Comparison of ENCODE assay signal across 29 cellular contexts in genomic region chr17:50429793-50430192, GRCh38. TPM values are rescaled to one million over a fixed set of nuclear protein-coding genes. Genes with fewer than 3 reads are reported as not detected.
DNase-seq lines count a peak whose midpoint lies in the region; ATAC-seq, FAIRE-seq and TF ChIP-seq lines count a peak whose summit lies in the region.
"Had no signal": no experiment of that assay in that cellular context is flagged by ENCODE, and none has a peak within 500 bp of the region (broad histone marks: within the 10 kb centered on the region; RNA-seq: fewer than 3 reads in every experiment).

No MANE protein-coding gene starts in this region.

- H3K36me3 ChIP-seq in kidney (ENCODE audit: control insufficient read depth in 1 of 2, insufficient read depth in 2 of 2, low read length in 2 of 2) (peaks cover 0 to 5% of the 10 kb centered on the region in 2 donors), gastrocnemius medialis (no peaks in the 10 kb centered on the region)
- H3K36me3 ChIP-seq: brain microvascular endothelial cell, neutrophil had no signal

- TF ChIP-seq POLR2A in gastrocnemius medialis (IDR thresholded peaks at IDR 0.05), result no peak

- no peak for ATAC-seq in gastrocnemius medialis
- ATAC-seq in GM19467 (IDR thresholded peaks at IDR 0.05; ENCODE audit: unreplicated experiment), result no peak
- no peak for ATAC-seq in GM18858 (IDR thresholded peaks at IDR 0.05; ENCODE audit: unreplicated experiment)
- ATAC-seq: activated CD8-positive, alpha-beta memory T cell treated with anti-CD3 and anti-CD28 coated beads, Interleukin-2, amount 10 ng/mL, durations not matched to agents 7 days and 5 days; activated T-cell treated with anti-CD3 and anti-CD28 coated beads, Interleukin-2, amount 50 U/mL, for 72 hours; GM23338; heart left ventricle had no signal

- no peak for FAIRE-seq in kidney (lab: Jason Lieb, UNC)
- FAIRE-seq: RCC 7860 had no signal

- peak overlapping the region in 1 of 2 donors; percentile 64 for H3K9ac ChIP-seq in kidney (ENCODE audit: low read length in 2 of 2)

- peak overlapping the region; percentile 35 to 61 for H3K4me3 ChIP-seq in kidney (ENCODE audit: low read length in 2 of 2)
- no peak overlapping the region for H3K4me3 ChIP-seq in gastrocnemius medialis
- H3K4me3 ChIP-seq: GM23338, heart left ventricle had no signal

- H3K4me1 ChIP-seq in kidney (ENCODE audit: control insufficient read depth in 1 of 2, insufficient read depth in 1 of 2, low read depth in 1 of 2, low read length in 2 of 2) (peaks cover 25 to 27% of the 10 kb centered on the region in 2 donors), gastrocnemius medialis (peaks cover 75 to 77% of the 10 kb centered on the region in 2 donors)

- no peaks in the 10 kb centered on the region for H3K27me3 ChIP-seq in gastrocnemius medialis
- H3K27me3 ChIP-seq: brain microvascular endothelial cell, heart left ventricle, neutrophil had no signal

- H3K9me3 ChIP-seq in kidney (ENCODE audit: control insufficient read depth in 1 of 2, low read length in 2 of 2) (no peaks in the 10 kb centered on the region), gastrocnemius medialis (no peaks in the 10 kb centered on the region)
- H3K9me3 ChIP-seq: heart left ventricle, neutrophil had no signal

- H3K27ac ChIP-seq in kidney (ENCODE audit: low read depth in 2 of 2, low read length in 2 of 2), result peak overlapping the region; percentile 37 to 84
- H3K27ac ChIP-seq in gastrocnemius medialis, result peak overlapping the region; percentile 93 to 96 (median 94)
- H3K27ac ChIP-seq: 22Rv1, brain microvascular endothelial cell, C4-2B, heart left ventricle, neutrophil had no signal

- intact Hi-C loops in kidney (cut with DNase I), result no loop called here
- intact Hi-C loops in gastrocnemius medialis (cut with DNase I; ENCODE audit: low total_unique reads), result loop anchor here (5.0 to 10.0 kb wide), 3 partner anchors 252 to 515 kb away; partner anchors contain the start of gene PDK2

- DNase-seq in NCI-H82 (lab: John Stamatoyannopoulos, UW), result peak; percentile 21
- no peak for DNase-seq in NCI-H82 treated with DMSO at 0.1 percent for 48 hours (lab: John Stamatoyannopoulos, UW; ENCODE audit: unreplicated experiment)
- DNase-seq in kidney, result no peak
- no peak for DNase-seq in gastrocnemius medialis
- no peak for DNase-seq in midbrain (lab: John Stamatoyannopoulos, UW)
- DNase-seq in NCI-H146 treated with DMSO at 0.1 percent for 48 hours (lab: John Stamatoyannopoulos, UW; ENCODE audit: unreplicated experiment), result no peak
- DNase-seq: activated CD4-positive, CD25-positive, alpha-beta regulatory T cell; activated CD8-positive, alpha-beta memory T cell treated with anti-CD3 and anti-CD28 coated beads, Interleukin-2, amount 10 ng/mL, durations not matched to agents 7 days and 5 days; activated naive CD4-positive, alpha-beta T cell; activated T-cell treated with anti-CD3 and anti-CD28 coated beads, Interleukin-2, amount 50 U/mL, for 72 hours; amniotic stem cell; brain microvascular endothelial cell; heart left ventricle; HFFc6; NCI-H1092 treated with DMSO at 0.1 percent for 48 hours; NCI-H1930; NCI-H526; stimulated activated CD4-positive, alpha-beta T cell treated with anti-CD3 and anti-CD28 coated beads, Interleukin-1b, Interleukin-23, amount 100 ng/mL, for 48 hours; T-helper 1 cell had no signal

- in situ Hi-C loops in gastrocnemius medialis (cut with MboI; ENCODE audit: low sequenced_read_pairs in 4 of 4), result loop anchor here in 1 of 4 donors (10.0 kb wide), 1 partner anchor 45 kb away; the partner anchor contains the start of gene RSAD1

- TF ChIP-seq CTCF in kidney (IDR thresholded peaks at IDR 0.05; ENCODE audit: borderline replicate concordance, extremely low read depth, insufficient read depth) (no peak), gastrocnemius medialis (IDR thresholded peaks at IDR 0.05 in 4 of 5, conservative IDR thresholded peaks at IDR 0.05 in 1 of 5) (no peak)

RNA-seq across cellular contexts. Expression of gene ACSF2, which starts 3.8 kb away (rescaled TPM):
- total RNA-seq in kidney (44.4 TPM), gastrocnemius medialis (10 to 100 TPM in 3 of 4 donors, 1 to 10 TPM in 1; 8.7 to 61.4 (median 34.2) TPM)
- polyA plus RNA-seq in kidney (ENCODE audit: insufficient read depth, low read depth, low replicate concordance), result 404 TPM

RNA-seq across cellular contexts. Expression of gene LRRC59, which starts 32.5 kb away (rescaled TPM):
- total RNA-seq in kidney, result 61.7 TPM
- 37.0 TPM for polyA plus RNA-seq in kidney (ENCODE audit: insufficient read depth, low read depth, low replicate concordance)
- total RNA-seq in gastrocnemius medialis, result 10 to 100 TPM; 25.4 to 73.2 (median 55.8) TPM

RNA-seq across cellular contexts. Expression of gene CHAD, which starts 38.9 kb away (rescaled TPM):
- 0.22 TPM for total RNA-seq in kidney
- 0.43 TPM for polyA plus RNA-seq in kidney (ENCODE audit: insufficient read depth, low read depth, low replicate concordance)
- total RNA-seq in gastrocnemius medialis, result 1 to 10 TPM in 2 of 4 donors, not detected in 2; 1.8 to 8.8 TPM
- total RNA-seq: activated CD8-positive, alpha-beta memory T cell treated with anti-CD3 and anti-CD28 coated beads, Interleukin-2, amount 10 ng/mL, durations not matched to agents 7 days and 5 days; activated T-cell treated with anti-CD3 and anti-CD28 coated beads, Interleukin-2, amount 50 U/mL, for 72 hours; GM23338; HFFc6; pulmonary artery endothelial cell; SK-MEL-5 had no signal
- polyA plus RNA-seq: urinary bladder had no signal

RNA-seq across cellular contexts. Expression of gene RSAD1, which starts 48.9 kb away (rescaled TPM):
- total RNA-seq in kidney (38.9 TPM), gastrocnemius medialis (10 to 100 TPM; 27.1 to 67.4 (median 52.7) TPM)
- 39.9 TPM for polyA plus RNA-seq in kidney (ENCODE audit: insufficient read depth, low read depth, low replicate concordance)

RNA-seq across cellular contexts. Expression of gene EME1, which starts 56.8 kb away (rescaled TPM):
- total RNA-seq in kidney, result 1.0 TPM
- polyA plus RNA-seq in kidney (ENCODE audit: insufficient read depth, low read depth, low replicate concordance), result not detected
- total RNA-seq in gastrocnemius medialis, result under 1 TPM in 2 of 4 donors, not detected in 2; 0.82 to 0.95 TPM

Comparison
In these comparisons a context has a peak if more than half of its experiments do, and no peak if none do; other contexts are left out.
1. H3K4me3 ChIP-seq: peak in kidney (2 of 2); none in gastrocnemius medialis (0 of 4).